Comparison of ENCODE assay signal across 10 cellular contexts in genomic region chr3:111803123-111803593, GRCh38. TPM values are rescaled to one million over a fixed set of nuclear protein-coding genes. Genes with fewer than 3 reads are reported as not detected.
DNase-seq lines count a peak whose midpoint lies in the region; ATAC-seq, FAIRE-seq and TF ChIP-seq lines count a peak whose summit lies in the region.
"Had no signal": no experiment of that assay in that cellular context is flagged by ENCODE, and none has a peak within 500 bp of the region (broad histone marks: within the 10 kb centered on the region; RNA-seq: fewer than 3 reads in every experiment).

No MANE protein-coding gene starts in this region.

- peak overlapping the region; percentile 67 to 70 for H3K27ac ChIP-seq in esophagus (ENCODE audit: low read depth in 2 of 2, low read length in 1 of 2)
- peak overlapping the region; percentile 93 for H3K27ac ChIP-seq in muscle layer of duodenum (ENCODE audit: low read length)
- H3K27ac ChIP-seq in aorta (ENCODE audit: low read depth in 1 of 2, low read length in 2 of 2) = peak overlapping the region in 1 of 2 donors; percentile 27
- H3K27ac ChIP-seq: 22Rv1 had no signal

- no peaks in the 10 kb centered on the region for H3K27me3 ChIP-seq in esophagus (ENCODE audit: control insufficient read depth in 1 of 2, insufficient read depth in 2 of 2, low read length in 2 of 2)
- no peaks in the 10 kb centered on the region for H3K27me3 ChIP-seq in muscle layer of duodenum (ENCODE audit: low read depth, low read length)
- no peaks in the 10 kb centered on the region for H3K27me3 ChIP-seq in aorta (ENCODE audit: control insufficient read depth in 1 of 2, insufficient read depth in 2 of 2, low read length in 1 of 2)

- H3K27me3 Mint-ChIP-seq in activated T-cell treated with anti-CD3 and anti-CD28 coated beads, Interleukin-2, amount 50 U/mL, for 72 hours (ENCODE audit: low read depth) = no peaks in the 10 kb centered on the region

- no peak overlapping the region for H3K27ac Mint-ChIP-seq in activated T-cell treated with anti-CD3 and anti-CD28 coated beads, Interleukin-2, amount 50 U/mL, for 72 hours
- H3K27ac Mint-ChIP-seq: activated naive CD4-positive, alpha-beta T cell treated with anti-CD3 and anti-CD28 coated beads, Interleukin-2, amount 50 U/mL, for 72 hours had no signal

- H3K36me3 Mint-ChIP-seq in activated T-cell treated with anti-CD3 and anti-CD28 coated beads, Interleukin-2, amount 50 U/mL, for 72 hours (ENCODE audit: insufficient read depth in 2 of 2) = peaks cover 0 to 3% of the 10 kb centered on the region in 2 donors

- no peak overlapping the region for H3K4me3 Mint-ChIP-seq in activated T-cell treated with anti-CD3 and anti-CD28 coated beads, Interleukin-2, amount 50 U/mL, for 72 hours

- FAIRE-seq in GM12891 (lab: Jason Lieb, UNC) = no peak

- peak; percentile 87 for ATAC-seq in aorta (ENCODE audit: low FRiP score)
- ATAC-seq in activated T-cell treated with anti-CD3 and anti-CD28 coated beads, Interleukin-2, amount 50 U/mL, for 72 hours (replicated peaks in 1 of 2) = no peak
- ATAC-seq: activated naive CD4-positive, alpha-beta T cell treated with anti-CD3 and anti-CD28 coated beads, Interleukin-2, amount 50 U/mL, for 72 hours had no signal

- H3K4me3 ChIP-seq in esophagus (ENCODE audit: low read depth in 1 of 2, low read length in 2 of 2) (no peak overlapping the region), muscle layer of duodenum (ENCODE audit: low read depth in 1 of 2, low read length in 2 of 2) (no peak overlapping the region), aorta (ENCODE audit: low read length in 2 of 2) (no peak overlapping the region)

- no peaks in the 10 kb centered on the region for H3K36me3 ChIP-seq in esophagus (ENCODE audit: control insufficient read depth in 2 of 2, insufficient read depth in 2 of 2, low read length in 1 of 2)
- H3K36me3 ChIP-seq in muscle layer of duodenum (ENCODE audit: control insufficient read depth in 1 of 2, insufficient read depth in 2 of 2, low read length in 2 of 2) = peaks cover 0 to 5% of the 10 kb centered on the region in 2 donors
- H3K36me3 ChIP-seq in aorta (ENCODE audit: control insufficient read depth in 1 of 2, insufficient read depth in 2 of 2, low read length in 1 of 2) = no peaks in the 10 kb centered on the region

- H3K4me1 Mint-ChIP-seq in activated T-cell treated with anti-CD3 and anti-CD28 coated beads, Interleukin-2, amount 50 U/mL, for 72 hours (ENCODE audit: low read depth) = no peaks in the 10 kb centered on the region

- WGBS in esophagus, 2 donors = 27 to 41% methylated on average over 4 of the region's 4 CpGs
- 4 to 8% methylated on average over 4 of the region's 4 CpGs for WGBS in aorta, 2 donors

- H3K4me1 ChIP-seq in esophagus (ENCODE audit: control insufficient read depth in 2 of 2, insufficient read depth in 2 of 2, low read length in 1 of 2) (peaks cover 0 to 5% of the 10 kb centered on the region in 2 donors), muscle layer of duodenum (ENCODE audit: control insufficient read depth in 1 of 2, insufficient read depth in 2 of 2, low read length in 2 of 2) (no peaks in the 10 kb centered on the region), aorta (ENCODE audit: control insufficient read depth in 1 of 2, insufficient read depth in 2 of 2, low read length in 2 of 2) (peaks cover 0 to 9% of the 10 kb centered on the region in 2 donors)

- DNase-seq in DMS 273 (lab: John Stamatoyannopoulos, UW; ENCODE audit: unreplicated experiment) (peak; percentile 33), DMS 273 treated with DMSO at 0.1 percent for 48 hours (lab: John Stamatoyannopoulos, UW) (no peak), aorta (peak; percentile 91 to 92), GM12891 (ENCODE audit: insufficient read length, low spot score) (no peak), NCI-H2029 treated with DMSO at 0.1 percent for 48 hours (lab: John Stamatoyannopoulos, UW) (no peak)
- DNase-seq in activated T-cell treated with anti-CD3 and anti-CD28 coated beads, Interleukin-2, amount 50 U/mL, for 72 hours = no peak

- H3K9me3 ChIP-seq in esophagus (ENCODE audit: control insufficient read depth in 2 of 2, insufficient read depth in 1 of 2, low read depth in 1 of 2, low read length in 1 of 2) (no peaks in the 10 kb centered on the region), muscle layer of duodenum (ENCODE audit: control insufficient read depth in 1 of 2, low read length in 2 of 2) (no peaks in the 10 kb centered on the region), aorta (ENCODE audit: control insufficient read depth, low read length) (no peaks in the 10 kb centered on the region)

- intact Hi-C loops in aorta (cut with DNase I) = loop anchor here (2.0 to 5.0 kb wide), 3 partner anchors 56 to 86 kb away; partner anchors contain the start of gene PHLDB2 (in 1 of the 2)

- TF ChIP-seq POLR2A in GM12891 (IDR thresholded peaks at IDR 0.05; ENCODE audit: low read depth, low read length) = no peak

- H3K9me3 Mint-ChIP-seq in activated T-cell treated with anti-CD3 and anti-CD28 coated beads, Interleukin-2, amount 50 U/mL, for 72 hours = peaks cover 3% of the 10 kb centered on the region in 2 donors

TF ChIP-seq in GM12891, 5 proteins besides CTCF, POLR2A, EP300 and RAD21:
- TF ChIP-seq PAX5 (IDR thresholded peaks at IDR 0.05; ENCODE audit: insufficient read depth, low read length, severe bottlenecking) (no peak), TAF1 (IDR thresholded peaks at IDR 0.05; ENCODE audit: low read depth, low read length) (no peak), POLR2AphosphoS5 (IDR thresholded peaks at IDR 0.05; ENCODE audit: low read depth, low read length) (no peak), SPI1 (IDR thresholded peaks at IDR 0.05; ENCODE audit: low read depth, low read length) (no peak), POU2F2 (IDR thresholded peaks at IDR 0.05; ENCODE audit: low read depth, low read length) (no peak)

RNA-seq across cellular contexts. Expression of gene PHLDB2, which starts 55.9 kb away (rescaled TPM):
- polyA plus RNA-seq in esophagus (1 to 10 TPM; 5.2 to 7.6 TPM), aorta (10 to 100 TPM; 25.9 to 58.4 TPM)
- total RNA-seq in aorta = 100 to 1,000 TPM; 166 to 175 TPM
- not detected for polyA plus RNA-seq in GM12891 (2012; ENCODE audit: low read depth, missing spikeins)
- total RNA-seq in activated T-cell treated with anti-CD3 and anti-CD28 coated beads, Interleukin-2, amount 50 U/mL, for 72 hours = 1 to 10 TPM; 1.1 to 2.5 TPM

Comparison
In these comparisons a context has a peak if more than half of its experiments do, and no peak if none do; other contexts are left out.
1. DNase-seq: peak in DMS 273 (single experiment) and aorta (2 of 2); none in DMS 273 treated with DMSO at 0.1 percent for 48 hours (single experiment), GM12891 (single experiment), activated T-cell treated with anti-CD3 and anti-CD28 coated beads, Interleukin-2, amount 50 U/mL, for 72 hours (0 of 2) and NCI-H2029 treated with DMSO at 0.1 percent for 48 hours (single experiment).
2. RNA of gene PHLDB2, which starts 55.9 kb away (total RNA-seq): 166 to 175 TPM in aorta; 1.1 to 2.5 TPM in activated T-cell treated with anti-CD3 and anti-CD28 coated beads, Interleukin-2, amount 50 U/mL, for 72 hours; every median in the first group is over 10 times any median in the second.